ENCODE assay signal across 23 cellular contexts in the genomic region with DNA sequence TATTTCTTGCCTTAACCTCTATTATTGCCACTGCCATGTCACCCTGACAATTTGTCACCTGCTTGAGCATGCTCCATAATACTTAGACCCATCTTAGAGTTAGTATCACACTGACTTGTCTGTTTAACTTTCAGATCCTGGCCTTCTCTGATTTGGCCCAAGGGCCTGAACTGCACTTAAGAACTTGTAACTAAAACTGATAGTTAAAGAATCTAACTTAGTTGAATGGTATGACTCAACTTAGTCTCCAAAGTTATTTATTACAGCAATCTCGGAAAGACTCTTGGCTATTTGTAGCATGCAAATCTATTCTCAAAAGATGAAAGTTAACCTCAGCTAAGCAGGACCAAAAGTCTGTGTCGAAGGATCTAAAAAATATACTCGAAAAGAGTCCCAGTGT.
DNase-seq lines count a peak whose midpoint lies in the region; ATAC-seq and FAIRE-seq lines count a peak whose summit lies in the region.
"Had no signal": no experiment of that assay in that cellular context is flagged by ENCODE, and none has a peak within 500 bp of the region (broad histone marks: within the 10 kb centered on the region; RNA-seq: fewer than 3 reads in every experiment).

No MANE protein-coding gene starts in this region.

- no peak for DNase-seq in GM18507 (ENCODE audit: extremely low spot score, insufficient read length, low read depth)
- DNase-seq in NCI-H1694 treated with DMSO at 0.1 percent for 48 hours (lab: John Stamatoyannopoulos, UW): no peak
- DNase-seq in NCI-H446 (lab: John Stamatoyannopoulos, UW): no peak
- no peak for DNase-seq in left ventricle myocardium superior
- DNase-seq in ecto neural progenitor cell (ENCODE audit: low spot score): no peak
- DNase-seq: activated CD4-positive, alpha-beta T cell treated with anti-CD3 and anti-CD28 coated beads for 1 hour; activated naive CD8-positive, alpha-beta T cell treated with anti-CD3 and anti-CD28 coated beads, Interleukin-2, amount 50 U/mL, for 24 hours; brain microvascular endothelial cell; Calu3; cortex of kidney; H9; heart right ventricle; immature natural killer cell; NCI-H1092; NCI-H524 treated with DMSO at 0.1 percent for 48 hours; psoas muscle; stimulated activated CD4-positive, alpha-beta T cell treated with anti-CD3 and anti-CD28 coated beads, Interleukin-4, amount 100 ng/mL, for 24 hours; stomach; upper lobe of right lung had no signal

- intact Hi-C loops in left ventricle myocardium superior (cut with micrococcal nuclease): no loop called here

- ATAC-seq in GM19324 (IDR thresholded peaks at IDR 0.05; ENCODE audit: low FRiP score, unreplicated experiment): peak; percentile 73
- peak; percentile 72 for ATAC-seq in HG02759 (IDR thresholded peaks at IDR 0.05; ENCODE audit: unreplicated experiment)
- ATAC-seq in HG03159 (IDR thresholded peaks at IDR 0.05; ENCODE audit: unreplicated experiment): peak; percentile 54
- ATAC-seq in left ventricle myocardium superior: no peak
- ATAC-seq: activated naive CD8-positive, alpha-beta T cell treated with anti-CD3 and anti-CD28 coated beads, Interleukin-2, amount 50 U/mL, for 24 hours; heart right ventricle; psoas muscle; upper lobe of right lung had no signal

- FAIRE-seq in GM18507 (lab: Jason Lieb, UNC): peak; percentile 66
- FAIRE-seq: A204.1 had no signal
